ENCODE assay signal across 1 cellular context in genomic region chr21:34595457-34595856, GRCh38.
TF ChIP-seq lines count a peak whose summit lies in the region.

No MANE protein-coding gene starts in this region.

TF ChIP-seq in HepG2, 621 proteins besides CTCF, POLR2A, EP300 and RAD21:
- TF ChIP-seq ZNF687 (CRISPR knock-in tag; IDR thresholded peaks at IDR 0.05) (peak; percentile 31), ZNF891 (CRISPR knock-in tag; IDR thresholded peaks at IDR 0.05) (0 out of 2 replicates have a peak, but pooled peaks have one; percentile 31), NAIF1 (CRISPR knock-in tag; IDR thresholded peaks at IDR 0.05; ENCODE audit: borderline replicate concordance) (peak; percentile 66), TEF (CRISPR knock-in tag; IDR thresholded peaks at IDR 0.05) (0 out of 2 replicates have a peak, but pooled peaks have one; percentile 28), PAF1 (CRISPR knock-in tag; IDR thresholded peaks at IDR 0.05) (no peak), ZNF234 (CRISPR knock-in tag; conservative IDR thresholded peaks at IDR 0.05) (no peak), HNRNPLL (IDR thresholded peaks at IDR 0.05; ENCODE audit: low read depth, low read length, poor library complexity, severe bottlenecking) (peak; percentile 95), SIX1 (CRISPR knock-in tag; IDR thresholded peaks at IDR 0.05; ENCODE audit: borderline replicate concordance) (no peak), CEBPB (IDR thresholded peaks at IDR 0.05; ENCODE audit: borderline replicate concordance, low read depth, low read length) (peak; percentile 72; the same call in 1 of the 2 replicates), ZBTB21 (CRISPR knock-in tag; IDR thresholded peaks at IDR 0.05) (no peak), SALL1 (CRISPR knock-in tag; IDR thresholded peaks at IDR 0.05) (0 out of 2 replicates have a peak, but pooled peaks have one; percentile 30), CEBPG (CRISPR knock-in tag; IDR thresholded peaks at IDR 0.05) (peak; percentile 74), ZNF205 (CRISPR knock-in tag; IDR thresholded peaks at IDR 0.05) (no peak)
TF ChIP-seq in HepG2: peak in this region for 8.
